8 cellular contexts compared by ENCODE assay signal in genomic region chr19:45632468-45633196, GRCh38. TPM values are rescaled to one million over a fixed set of nuclear protein-coding genes. Genes with fewer than 3 reads are reported as not detected.
A peak's percentile ranks its signal among the peaks of the same experiment; 100 is the strongest.
DNase-seq lines count a peak whose midpoint lies in the region; ATAC-seq and TF ChIP-seq lines count a peak whose summit lies in the region.

No MANE protein-coding gene starts in this region.

- peak; percentile 42 for ATAC-seq in activated CD8-positive, alpha-beta memory T cell treated with anti-CD3 and anti-CD28 coated beads, Interleukin-2, amount 10 ng/mL, durations not matched to agents 7 days and 5 days
- no peak for ATAC-seq in GM18870 (IDR thresholded peaks at IDR 0.05; ENCODE audit: unreplicated experiment)
- ATAC-seq in HG02973 (IDR thresholded peaks at IDR 0.05; ENCODE audit: unreplicated experiment) = no peak

- H3K9me3 Mint-ChIP-seq in activated CD8-positive, alpha-beta memory T cell treated with anti-CD3 and anti-CD28 coated beads, Interleukin-2, amount 10 ng/mL, durations not matched to agents 7 days and 5 days (ENCODE audit: low read depth) = no peaks in the 10 kb centered on the region
- no peaks in the 10 kb centered on the region for H3K9me3 Mint-ChIP-seq in neural crest cell

- peaks cover 13% of the 10 kb centered on the region for H3K36me3 ChIP-seq in GM06990 (ENCODE audit: control insufficient read depth, insufficient read depth, low read length)
- peaks cover 0 to 73% (median 24%) of the 10 kb centered on the region in 6 donors for H3K36me3 ChIP-seq in spleen

- peak; percentile 62 for DNase-seq in GM06990 (ENCODE audit: extremely low read depth, insufficient read length)
- DNase-seq in NCI-H2171 treated with DMSO at 0.1 percent for 48 hours (lab: John Stamatoyannopoulos, UW) = peak; percentile 95
- peak; percentile 58 for DNase-seq in activated CD8-positive, alpha-beta memory T cell treated with anti-CD3 and anti-CD28 coated beads, Interleukin-2, amount 10 ng/mL, durations not matched to agents 7 days and 5 days
- DNase-seq in fibroblast of gingiva (ENCODE audit: low read depth) = peak; percentile 92
- peak; percentile 74 for DNase-seq in neural crest cell (ENCODE audit: low read depth, low spot score)
- no peak for DNase-seq in spleen

- H3K27ac Mint-ChIP-seq in activated CD8-positive, alpha-beta memory T cell treated with anti-CD3 and anti-CD28 coated beads, Interleukin-2, amount 10 ng/mL, durations not matched to agents 7 days and 5 days = no peak overlapping the region
- no peak overlapping the region for H3K27ac Mint-ChIP-seq in neural crest cell (ENCODE audit: unreplicated experiment)

- no peaks in the 10 kb centered on the region for H3K9me3 ChIP-seq in spleen

- no peak overlapping the region for H3K4me3 ChIP-seq in GM06990 (replicated peaks; ENCODE audit: low read depth, low read length)
- H3K4me3 ChIP-seq in spleen = no peak overlapping the region

- no peak overlapping the region for H3K4me3 Mint-ChIP-seq in activated CD8-positive, alpha-beta memory T cell treated with anti-CD3 and anti-CD28 coated beads, Interleukin-2, amount 10 ng/mL, durations not matched to agents 7 days and 5 days
- no peak overlapping the region for H3K4me3 Mint-ChIP-seq in neural crest cell

- WGBS in spleen, 5 donors = 65 to 80% (median 69%) methylated on average over 26 to 27 of the region's 27 CpGs

- H3K27me3 ChIP-seq in GM06990 (replicated peaks; ENCODE audit: control insufficient read depth, insufficient read depth, low read length) (no peaks in the 10 kb centered on the region), spleen (replicated peaks in 1 of 7) (no peaks in the 10 kb centered on the region)

- TF ChIP-seq CTCF in GM06990 (IDR thresholded peaks at IDR 0.05; ENCODE audit: insufficient read depth, low read length, poor library complexity, severe bottlenecking) (no peak), neural crest cell (conservative IDR thresholded peaks at IDR 0.05) (no peak), spleen (IDR thresholded peaks at IDR 0.05 in 8 of 11, conservative IDR thresholded peaks at IDR 0.05 in 3 of 11) (no peak)

- peaks cover 21% of the 10 kb centered on the region for H3K36me3 Mint-ChIP-seq in activated CD8-positive, alpha-beta memory T cell treated with anti-CD3 and anti-CD28 coated beads, Interleukin-2, amount 10 ng/mL, durations not matched to agents 7 days and 5 days
- H3K36me3 Mint-ChIP-seq in neural crest cell (ENCODE audit: low read depth) = no peaks in the 10 kb centered on the region

- H3K27ac ChIP-seq in spleen = no peak overlapping the region

- intact Hi-C loops in spleen (cut with DNase I; ENCODE audit: low total_unique reads) = no loop called here

- no peak for TF ChIP-seq POLR2A in spleen (IDR thresholded peaks at IDR 0.05)

- CTCF ChIA-PET in activated CD8-positive, alpha-beta memory T cell treated with anti-CD3 and anti-CD28 coated beads, Interleukin-2, amount 10 ng/mL, durations not matched to agents 7 days and 5 days (lab: Charles Lee) = interaction anchor here (1.0 kb wide), 1 partner anchor 9 kb away, joined by 4 read pairs; no protein-coding TSS in a partner anchor

- H3K27me3 Mint-ChIP-seq in activated CD8-positive, alpha-beta memory T cell treated with anti-CD3 and anti-CD28 coated beads, Interleukin-2, amount 10 ng/mL, durations not matched to agents 7 days and 5 days = no peaks in the 10 kb centered on the region
- no peaks in the 10 kb centered on the region for H3K27me3 Mint-ChIP-seq in neural crest cell (ENCODE audit: low read depth)

- peaks cover 0 to 9% (median 3%) of the 10 kb centered on the region in 6 donors for H3K4me1 ChIP-seq in spleen

- H3K4me1 Mint-ChIP-seq in activated CD8-positive, alpha-beta memory T cell treated with anti-CD3 and anti-CD28 coated beads, Interleukin-2, amount 10 ng/mL, durations not matched to agents 7 days and 5 days = peaks cover 14% of the 10 kb centered on the region
- peaks cover 7% of the 10 kb centered on the region for H3K4me1 Mint-ChIP-seq in neural crest cell

RNA-seq across cellular contexts. Expression of gene EML2, which starts 6.6 kb away (rescaled TPM):
- 100 to 1,000 TPM; 122 to 128 TPM for total RNA-seq in activated CD8-positive, alpha-beta memory T cell treated with anti-CD3 and anti-CD28 coated beads, Interleukin-2, amount 10 ng/mL, durations not matched to agents 7 days and 5 days
- total RNA-seq in neural crest cell = 15.0 and 20.2 TPM in 2 replicates
- total RNA-seq in spleen = 10 to 100 TPM; 30.8 to 60.6 (median 50.6) TPM
- 10 to 100 TPM; 27.1 to 39.9 (median 34.8) TPM for polyA plus RNA-seq in spleen

RNA-seq across cellular contexts. Expression of gene GPR4, which starts 30.6 kb away (rescaled TPM):
- not detected for total RNA-seq in activated CD8-positive, alpha-beta memory T cell treated with anti-CD3 and anti-CD28 coated beads, Interleukin-2, amount 10 ng/mL, durations not matched to agents 7 days and 5 days
- total RNA-seq in neural crest cell = not detected in 2 replicates
- 1 to 10 TPM; 2.6 to 5.6 (median 4.2) TPM for total RNA-seq in spleen
- 1 to 10 TPM in 2 of 3 donors, under 1 TPM in 1; 0.33 to 2.1 (median 1.2) TPM for polyA plus RNA-seq in spleen

RNA-seq across cellular contexts. Expression of gene GIPR, which starts 35.4 kb away (rescaled TPM):
- 10 to 100 TPM; 12.1 to 14.7 TPM for total RNA-seq in activated CD8-positive, alpha-beta memory T cell treated with anti-CD3 and anti-CD28 coated beads, Interleukin-2, amount 10 ng/mL, durations not matched to agents 7 days and 5 days
- total RNA-seq in neural crest cell = 0.96 and 1.0 TPM in 2 replicates
- total RNA-seq in spleen = 1 to 10 TPM; 1.7 to 7.5 (median 3.7) TPM
- 1 to 10 TPM in 1 of 3 donors, under 1 TPM in 2; 0.49 to 1.7 (median 0.83) TPM for polyA plus RNA-seq in spleen

RNA-seq across cellular contexts. Expression of gene OPA3, which starts 48.0 kb away (rescaled TPM):
- total RNA-seq in activated CD8-positive, alpha-beta memory T cell treated with anti-CD3 and anti-CD28 coated beads, Interleukin-2, amount 10 ng/mL, durations not matched to agents 7 days and 5 days = 10 to 100 TPM; 13.4 to 16.7 TPM
- 14.8 and 15.7 TPM in 2 replicates for total RNA-seq in neural crest cell
- total RNA-seq in spleen = 10 to 100 TPM; 13.6 to 18.4 (median 16.7) TPM
- polyA plus RNA-seq in spleen = 1 to 10 TPM; 2.8 to 7.7 (median 3.0) TPM

RNA-seq across cellular contexts. Expression of gene SNRPD2, which starts 59.1 kb away (rescaled TPM):
- 100 to 1,000 TPM; 602 to 634 TPM for total RNA-seq in activated CD8-positive, alpha-beta memory T cell treated with anti-CD3 and anti-CD28 coated beads, Interleukin-2, amount 10 ng/mL, durations not matched to agents 7 days and 5 days
- total RNA-seq in neural crest cell (635 and 666 TPM in 2 replicates), spleen (100 to 1,000 TPM; 117 to 280 (median 200) TPM)
- polyA plus RNA-seq in spleen = 100 to 1,000 TPM; 368 to 587 (median 432) TPM
